ENCODE assay signal across 30 cellular contexts in the genomic region with DNA sequence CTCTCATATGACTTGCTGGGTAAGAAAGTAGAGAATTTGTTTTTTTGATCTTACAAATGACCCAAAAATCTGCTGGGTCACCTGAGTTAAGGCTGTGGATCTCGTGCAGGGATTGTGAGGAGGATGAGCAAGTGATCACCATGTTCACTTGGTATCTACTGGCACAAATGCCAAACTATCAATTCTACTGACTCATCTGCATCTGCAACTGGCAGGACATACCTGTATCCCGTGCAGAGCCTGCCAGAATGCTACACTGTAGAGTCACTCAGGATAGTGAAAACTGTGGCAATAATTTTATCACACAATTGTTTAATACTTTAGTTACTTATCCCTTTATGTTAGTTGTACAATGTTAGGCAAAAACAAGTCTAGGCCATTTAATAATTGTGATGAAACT.
"Had no signal": no experiment of that assay in that cellular context is flagged by ENCODE, and none has a peak within 500 bp of the region (broad histone marks: within the 10 kb centered on the region; RNA-seq: fewer than 3 reads in every experiment).

No MANE protein-coding gene starts in this region.

- H2AFZ ChIP-seq: hepatocyte, neural progenitor cell had no signal

- H3K9me3 ChIP-seq: heart right ventricle, left lung, lower lobe of right lung, neutrophil, suprapubic skin, thoracic aorta, tibial artery, upper lobe of right lung had no signal

- H3K27ac ChIP-seq: heart right ventricle, hepatocyte, left lung, lower lobe of right lung, neural progenitor cell, neutrophil, skin epidermis, suprapubic skin, thoracic aorta, tibial artery, upper lobe of right lung had no signal

- H3K4me3 ChIP-seq: heart right ventricle, hepatocyte, left lung, lower lobe of right lung, neural progenitor cell, skin epidermis, suprapubic skin, thoracic aorta, tibial artery, upper lobe of right lung had no signal

- H3K9me3 Mint-ChIP-seq: mesothelial cell of epicardium; naive B cell; natural killer cell; nephron progenitor cell; neural progenitor cell; stimulated activated naive CD8-positive, alpha-beta T cell treated with anti-CD3 and anti-CD28 coated beads, Interleukin-15, Interleukin-2, amounts not matched to agents 100 ng/mL and 50 ng/mL, for 24 hours had no signal

- H3K27ac Mint-ChIP-seq: mesothelial cell of epicardium; natural killer cell; neural progenitor cell; stimulated activated naive CD8-positive, alpha-beta T cell treated with anti-CD3 and anti-CD28 coated beads, Interleukin-15, Interleukin-2, amounts not matched to agents 100 ng/mL and 50 ng/mL, for 24 hours had no signal

- ATAC-seq: heart right ventricle, left colon, left lung, lower lobe of right lung, natural killer cell, right cardiac atrium, sciatic nerve, upper lobe of right lung had no signal

- H3K27me3 ChIP-seq: heart right ventricle, hepatocyte, left lung, neural progenitor cell, neutrophil, suprapubic skin, tibial artery, upper lobe of right lung had no signal

- H3K36me3 ChIP-seq: left lung, lower lobe of right lung, neural progenitor cell, suprapubic skin, thoracic aorta, tibial artery, upper lobe of right lung had no signal

- H3K4me1 Mint-ChIP-seq: natural killer cell, nephron progenitor cell had no signal

- H3K4me1 ChIP-seq: upper lobe of right lung had no signal

- H3K27me3 Mint-ChIP-seq: naive B cell; progenitor cell of endocrine pancreas; stimulated activated naive CD8-positive, alpha-beta T cell treated with anti-CD3 and anti-CD28 coated beads, Interleukin-15, Interleukin-2, amounts not matched to agents 100 ng/mL and 50 ng/mL, for 24 hours had no signal

- H3K4me3 Mint-ChIP-seq: mesothelial cell of epicardium; naive B cell; natural killer cell; nephron progenitor cell; neural progenitor cell; stimulated activated naive CD8-positive, alpha-beta T cell treated with anti-CD3 and anti-CD28 coated beads, Interleukin-15, Interleukin-2, amounts not matched to agents 100 ng/mL and 50 ng/mL, for 24 hours had no signal

- H3K9ac ChIP-seq: neural progenitor cell had no signal

- DNase-seq: heart right ventricle; kidney; left colon; left lung; lower lobe of right lung; mesendoderm; naive B cell; natural killer cell; nephron progenitor cell; occipital lobe; retina; right cardiac atrium; stimulated activated CD4-positive, alpha-beta T cell treated with anti-CD3 and anti-CD28 coated beads, Interleukin-12 subunit alpha, Interleukin-12 subunit beta, amount 100 ng/mL, for 4 hours; stimulated activated CD4-positive, alpha-beta T cell treated with anti-CD3 and anti-CD28 coated beads, Interleukin-15, amount 100 ng/mL, for 24 hours; stimulated activated CD4-positive, alpha-beta T cell treated with anti-CD3 and anti-CD28 coated beads, Interleukin-2, amount 100 ng/mL, for 24 hours; stimulated activated CD4-positive, alpha-beta T cell treated with anti-CD3 and anti-CD28 coated beads, Interleukin-4, amount 100 ng/mL, for 1 hour; stimulated activated naive CD4-positive, alpha-beta T cell; tibial artery; trophoblast cell; upper lobe of right lung had no signal

- H3K36me3 Mint-ChIP-seq: natural killer cell had no signal

- H3K4me2 ChIP-seq: hepatocyte, neural progenitor cell had no signal
